ENCODE assay signal across 25 cellular contexts in genomic region chr20:38209736-38210405, GRCh38. TPM values are rescaled to one million over a fixed set of nuclear protein-coding genes. Genes with fewer than 3 reads are reported as not detected.
A peak's percentile ranks its signal among the peaks of the same experiment; 100 is the strongest.
DNase-seq lines count a peak whose midpoint lies in the region; ATAC-seq and TF ChIP-seq lines count a peak whose summit lies in the region.
"Had no signal": no experiment of that assay in that cellular context is flagged by ENCODE, and none has a peak within 500 bp of the region (broad histone marks: within the 10 kb centered on the region; RNA-seq: fewer than 3 reads in every experiment).

No MANE protein-coding gene starts in this region.

- BruUV-seq in mammary epithelial cell (replicated peaks; lab: Mats Ljungman, UMichigan) (no TSS peak), MCF 10A (replicated peaks; lab: Mats Ljungman, UMichigan) (no TSS peak)

- no peak for DNase-seq in mammary epithelial cell
- DNase-seq in MCF 10A (ENCODE audit: unreplicated experiment), result no peak
- DNase-seq in MG63, result peak; percentile 75
- DNase-seq in dorsolateral prefrontal cortex, result peak in 1 of 10 donors; percentile 10
- DNase-seq in stimulated activated effector memory CD8-positive, alpha-beta T cell treated with anti-CD3 and anti-CD28 coated beads, Interleukin-12 subunit alpha, Interleukin-12 subunit beta, amount 100 ng/mL, for 72 hours (ENCODE audit: low spot score in 2 of 2), result no peak
- DNase-seq in occipital lobe (lab: John Stamatoyannopoulos, UW), result no peak
- DNase-seq in activated gamma-delta T cell treated with Interleukin-2 at 50 U/mL for 16 hours, result no peak
- DNase-seq in NCI-H2227 (lab: John Stamatoyannopoulos, UW; ENCODE audit: unreplicated experiment), result no peak
- DNase-seq: activated CD4-positive, alpha-beta memory T cell treated with anti-CD3 and anti-CD28 coated beads for 36 hours; colonic mucosa; GF-D8; mesendoderm; NCI-H2029 treated with DMSO at 0.1 percent for 48 hours; NCI-H524; SHP77; stimulated activated CD4-positive, alpha-beta T cell treated with anti-CD3 and anti-CD28 coated beads, Interleukin-4, amount 100 ng/mL, for 1 hour had no signal

- peaks cover 7% of the 10 kb centered on the region for H3K9me3 Mint-ChIP-seq in MCF 10A (ENCODE audit: unreplicated experiment)
- no peaks in the 10 kb centered on the region for H3K9me3 Mint-ChIP-seq in stimulated activated effector memory CD8-positive, alpha-beta T cell treated with anti-CD3 and anti-CD28 coated beads, Interleukin-12 subunit alpha, Interleukin-12 subunit beta, amount 100 ng/mL, for 72 hours
- H3K9me3 Mint-ChIP-seq: activated CD4-positive, alpha-beta memory T cell treated with anti-CD3 and anti-CD28 coated beads for 36 hours; activated naive CD4-positive, alpha-beta T cell treated with anti-CD3 and anti-CD28 coated beads, Interleukin-2, amount 50 U/mL, for 72 hours; T-helper 1 cell treated with Interleukin-12 subunit alpha and Interleukin-12 subunit beta and Interleukin-4 antibody, amounts not matched to agents 30 μg/mL and 1 μg/mL, for 36 hours had no signal

- no peak overlapping the region for H3K9ac ChIP-seq in mammary epithelial cell (ENCODE audit: insufficient read depth, low read length)
- H3K9ac ChIP-seq: BLaER1 treated with 17β-estradiol and CSF1 and Interleukin-3, amounts not matched to agents 10 nM and 100 nM had no signal

- no peak overlapping the region for H3K27ac Mint-ChIP-seq in MCF 10A (ENCODE audit: low read depth, unreplicated experiment)
- H3K27ac Mint-ChIP-seq in stimulated activated effector memory CD8-positive, alpha-beta T cell treated with anti-CD3 and anti-CD28 coated beads, Interleukin-12 subunit alpha, Interleukin-12 subunit beta, amount 100 ng/mL, for 72 hours, result no peak overlapping the region
- H3K27ac Mint-ChIP-seq: activated CD4-positive, alpha-beta memory T cell treated with anti-CD3 and anti-CD28 coated beads for 36 hours; activated naive CD4-positive, alpha-beta T cell treated with anti-CD3 and anti-CD28 coated beads, Interleukin-2, amount 50 U/mL, for 72 hours; nephron; progenitor cell of endocrine pancreas; T-helper 1 cell treated with Interleukin-12 subunit alpha and Interleukin-12 subunit beta and Interleukin-4 antibody, amounts not matched to agents 30 μg/mL and 1 μg/mL, for 36 hours; WTC11 had no signal

- H3K4me1 ChIP-seq in mammary epithelial cell (ENCODE audit: insufficient read depth, low read length), result peaks cover 22% of the 10 kb centered on the region
- H3K4me1 ChIP-seq: colonic mucosa had no signal

- no peaks in the 10 kb centered on the region for H3K36me3 Mint-ChIP-seq in MCF 10A (ENCODE audit: insufficient read depth, unreplicated experiment)
- no peaks in the 10 kb centered on the region for H3K36me3 Mint-ChIP-seq in stimulated activated effector memory CD8-positive, alpha-beta T cell treated with anti-CD3 and anti-CD28 coated beads, Interleukin-12 subunit alpha, Interleukin-12 subunit beta, amount 100 ng/mL, for 72 hours
- H3K36me3 Mint-ChIP-seq: activated CD4-positive, alpha-beta memory T cell treated with anti-CD3 and anti-CD28 coated beads for 36 hours; activated naive CD4-positive, alpha-beta T cell treated with anti-CD3 and anti-CD28 coated beads, Interleukin-2, amount 50 U/mL, for 72 hours; WTC11 had no signal

- WGBS in mammary epithelial cell (ENCODE audit: low coverage, missing lambda C conversion rate), result 72% methylated on average over 3 of the region's 3 CpGs

- H3K36me3 ChIP-seq in mammary epithelial cell (ENCODE audit: insufficient read depth, low read length) (no peaks in the 10 kb centered on the region), MG63 (no peaks in the 10 kb centered on the region)
- H3K36me3 ChIP-seq: BLaER1 treated with 17β-estradiol and CSF1 and Interleukin-3, amounts not matched to agents 10 nM and 100 nM; colonic mucosa; vagina had no signal

- no peak for TF ChIP-seq CTCF in mammary epithelial cell (conservative IDR thresholded peaks at IDR 0.05 in 1 of 2, IDR thresholded peaks at IDR 0.05 in 1 of 2; ENCODE audit: extremely low read depth in 1 of 2, insufficient read depth in 1 of 2, low read depth in 1 of 2, low read length in 2 of 2)
- TF ChIP-seq CTCF in MCF 10A (IDR thresholded peaks at IDR 0.05; ENCODE audit: unreplicated experiment), result no peak
- TF ChIP-seq CTCF in dorsolateral prefrontal cortex (IDR thresholded peaks at IDR 0.05 in 54 of 56, conservative IDR thresholded peaks at IDR 0.05 in 2 of 56; ENCODE audit: low read depth in 1 of 56, partially characterized antibody in 56 of 56), result no peak

- dilution Hi-C loops in mammary epithelial cell (cut with HindIII; ENCODE audit: low sequenced_read_pairs), result loop anchor here (5.0 kb wide), 1 partner anchor 98 kb away; no protein-coding TSS in a partner anchor

- H3K4me3 ChIP-seq in mammary epithelial cell (replicated peaks in 1 of 3; ENCODE audit: insufficient read depth in 1 of 3, low read depth in 2 of 3, low read length in 3 of 3), result no peak overlapping the region
- no peak overlapping the region for H3K4me3 ChIP-seq in MG63
- no peak overlapping the region for H3K4me3 ChIP-seq in dorsolateral prefrontal cortex
- H3K4me3 ChIP-seq: BLaER1 treated with 17β-estradiol and CSF1 and Interleukin-3, amounts not matched to agents 10 nM and 100 nM; colonic mucosa; hepatocyte; smooth muscle cell; vagina had no signal

- intact Hi-C loops in mammary epithelial cell (cut with micrococcal nuclease), result no loop called here
- intact Hi-C loops in MCF 10A (cut with micrococcal nuclease), result no loop called here
- intact Hi-C loops in dorsolateral prefrontal cortex (cut with DNase I), result loop anchor here in 1 of 2 donors (10.0 kb wide), 1 partner anchor 305 kb away; the partner anchor contains the start of gene VSTM2L

- CTCF ChIA-PET in mammary epithelial cell (lab: Charles Lee; ENCODE audit: low non-redundant PET) (no interaction called here), MCF 10A (lab: Yijun Ruan, JAX) (interaction anchor here (0.5 to 9.1 kb wide), 5 partner anchors 8 to 646 kb away, joined by 3 to 153 read pairs (median 5); no protein-coding TSS in a partner anchor)

- H3K27me3 ChIP-seq in mammary epithelial cell (ENCODE audit: insufficient read depth, low read length), result no peaks in the 10 kb centered on the region
- no peaks in the 10 kb centered on the region for H3K27me3 ChIP-seq in MG63
- no peaks in the 10 kb centered on the region for H3K27me3 ChIP-seq in dorsolateral prefrontal cortex
- H3K27me3 ChIP-seq: BLaER1 treated with 17β-estradiol and CSF1 and Interleukin-3, amounts not matched to agents 10 nM and 100 nM; colonic mucosa; hepatocyte; vagina had no signal

- no peak overlapping the region for H3K4me2 ChIP-seq in mammary epithelial cell (ENCODE audit: insufficient read depth, low read depth, low read length)
- H3K4me2 ChIP-seq: hepatocyte, smooth muscle cell had no signal

- H3K9me3 ChIP-seq in mammary epithelial cell (replicated peaks; ENCODE audit: insufficient read depth, low read length) (no peaks in the 10 kb centered on the region), MG63 (peaks cover 8% of the 10 kb centered on the region)
- H3K9me3 ChIP-seq: BLaER1 treated with 17β-estradiol and CSF1 and Interleukin-3, amounts not matched to agents 10 nM and 100 nM; colonic mucosa; vagina had no signal

- POLR2A ChIA-PET in MCF 10A (lab: Yijun Ruan, JAX), result interaction anchor here (1.2 to 1.7 kb wide), 3 partner anchors 8 to 157 kb away, joined by 4 to 6 read pairs (median 5); no protein-coding TSS in a partner anchor

- no peaks in the 10 kb centered on the region for H4K20me1 ChIP-seq in mammary epithelial cell (ENCODE audit: insufficient read depth, low read length)
- H4K20me1 ChIP-seq: BLaER1 treated with 17β-estradiol and CSF1 and Interleukin-3, amounts not matched to agents 10 nM and 100 nM had no signal

- H3K4me1 Mint-ChIP-seq in MCF 10A (ENCODE audit: insufficient read depth, unreplicated experiment), result no peaks in the 10 kb centered on the region
- H3K4me1 Mint-ChIP-seq in stimulated activated effector memory CD8-positive, alpha-beta T cell treated with anti-CD3 and anti-CD28 coated beads, Interleukin-12 subunit alpha, Interleukin-12 subunit beta, amount 100 ng/mL, for 72 hours, result no peaks in the 10 kb centered on the region
- H3K4me1 Mint-ChIP-seq: WTC11 had no signal

- peak; percentile 47 for ATAC-seq in stimulated activated effector memory CD8-positive, alpha-beta T cell treated with anti-CD3 and anti-CD28 coated beads, Interleukin-12 subunit alpha, Interleukin-12 subunit beta, amount 100 ng/mL, for 72 hours
- ATAC-seq: activated naive CD4-positive, alpha-beta T cell treated with anti-CD3 and anti-CD28 coated beads, Interleukin-2, amount 50 U/mL, for 72 hours; WTC11 had no signal

- H3K79me2 ChIP-seq in mammary epithelial cell (ENCODE audit: insufficient read depth, low read length), result no peaks in the 10 kb centered on the region
- H3K79me2 ChIP-seq: hepatocyte had no signal

- in situ Hi-C loops in mammary epithelial cell (cut with MboI; ENCODE audit: low sequenced_read_pairs in 2 of 2), result loop anchor here (10.0 to 25.0 kb wide), 2 partner anchors 135 to 648 kb away; no protein-coding TSS in a partner anchor

- peak overlapping the region; percentile 17 for H2AFZ ChIP-seq in mammary epithelial cell (ENCODE audit: low read depth, low read length)
- H2AFZ ChIP-seq: hepatocyte had no signal

- H3K27ac ChIP-seq in mammary epithelial cell (ENCODE audit: insufficient read depth, low read depth, low read length) (no peak overlapping the region), dorsolateral prefrontal cortex (peak overlapping the region in 34 of 59 donors; percentile 1 to 83 (median 64))
- H3K27ac ChIP-seq: BLaER1 treated with 17β-estradiol and CSF1 and Interleukin-3, amounts not matched to agents 10 nM and 100 nM; colonic mucosa; hepatocyte; vagina had no signal

- H3K4me3 Mint-ChIP-seq in MCF 10A (ENCODE audit: unreplicated experiment), result no peak overlapping the region
- no peak overlapping the region for H3K4me3 Mint-ChIP-seq in stimulated activated effector memory CD8-positive, alpha-beta T cell treated with anti-CD3 and anti-CD28 coated beads, Interleukin-12 subunit alpha, Interleukin-12 subunit beta, amount 100 ng/mL, for 72 hours
- H3K4me3 Mint-ChIP-seq: activated CD4-positive, alpha-beta memory T cell treated with anti-CD3 and anti-CD28 coated beads for 36 hours; nephron; T-helper 1 cell treated with Interleukin-12 subunit alpha and Interleukin-12 subunit beta and Interleukin-4 antibody, amounts not matched to agents 30 μg/mL and 1 μg/mL, for 36 hours; WTC11 had no signal

- H3K27me3 Mint-ChIP-seq in MCF 10A (ENCODE audit: insufficient read depth, unreplicated experiment), result no peaks in the 10 kb centered on the region

RNA-seq across cellular contexts. Expression of gene TGM2, which starts 44.8 kb away (rescaled TPM):
- total RNA-seq in mammary epithelial cell, result 100 to 1,000 TPM in 1 of 2 donors, 10 to 100 TPM in 1; 53.4 to 252 TPM
- polyA plus RNA-seq in mammary epithelial cell, result 98.1 TPM
- 98.9 TPM for polyA minus RNA-seq in mammary epithelial cell
- 0.76 and 1.5 TPM in 2 replicates for total RNA-seq in MCF 10A (2022)
- total RNA-seq in MG63 (2014; rRNA removed; shearing (Covaris generic); ENCODE audit: low replicate concordance), result 82.5 and 111 TPM in 2 replicates
- total RNA-seq in dorsolateral prefrontal cortex, result 100 to 1,000 TPM in 7 of 120 experiments, 10 to 100 TPM in 113; 17.7 to 220 (median 53.6) TPM
- 3.7 TPM for total RNA-seq in occipital lobe
- total RNA-seq: activated CD4-positive, alpha-beta memory T cell treated with anti-CD3 and anti-CD28 coated beads for 36 hours had no signal

RNA-seq across cellular contexts. Expression of gene KIAA1755, which starts 50.7 kb away (rescaled TPM):
- total RNA-seq in mammary epithelial cell (under 1 TPM; 0.40 to 0.83 TPM), MCF 10A (2022) (not detected in 2 replicates), dorsolateral prefrontal cortex (100 to 1,000 TPM in 6 of 120 experiments, 10 to 100 TPM in 114; 19.2 to 129 (median 51.1) TPM), occipital lobe (0.94 TPM)
- polyA plus RNA-seq in mammary epithelial cell, result 0.41 TPM
- 2.3 TPM for polyA minus RNA-seq in mammary epithelial cell
- total RNA-seq in MG63 (2014; rRNA removed; shearing (Covaris generic); ENCODE audit: low replicate concordance), result 1.2 and 1.5 TPM in 2 replicates
- total RNA-seq: activated CD4-positive, alpha-beta memory T cell treated with anti-CD3 and anti-CD28 coated beads for 36 hours; activated naive CD4-positive, alpha-beta T cell treated with anti-CD3 and anti-CD28 coated beads, Interleukin-2, amount 50 U/mL, for 72 hours; smooth muscle cell had no signal
